In genomic region chr17:42428141-42428944, GRCh38 we compare ENCODE assay signal across 8 cellular contexts. TPM values are rescaled to one million over a fixed set of nuclear protein-coding genes. Genes with fewer than 3 reads are reported as not detected.
DNase-seq lines count a peak whose midpoint lies in the region; ATAC-seq and TF ChIP-seq lines count a peak whose summit lies in the region.
"Had no signal": no experiment of that assay in that cellular context is flagged by ENCODE, and none has a peak within 500 bp of the region (broad histone marks: within the 10 kb centered on the region; RNA-seq: fewer than 3 reads in every experiment).

No MANE protein-coding gene starts in this region.

- no peaks in the 10 kb centered on the region; the same call in 1 of the 2 replicates for H3K27me3 Mint-ChIP-seq in HFFc6 (ENCODE audit: insufficient read depth)
- peaks cover 18% of the 10 kb centered on the region for H3K27me3 Mint-ChIP-seq in stimulated activated memory B cell treated with anti-CD40 and anti-IgM and Interleukin-4, amounts not matched to agents 10 μg/mL and 1 μg/mL and 100 μg/mL, for 72 hours

- peak overlapping the region; percentile 87 for H3K27ac Mint-ChIP-seq in HFFc6
- no peak overlapping the region for H3K27ac Mint-ChIP-seq in stimulated activated memory B cell treated with anti-CD40 and anti-IgM and Interleukin-4, amounts not matched to agents 10 μg/mL and 1 μg/mL and 100 μg/mL, for 72 hours

- DNase-seq in DMS153 treated with DMSO at 0.1 percent for 48 hours (lab: John Stamatoyannopoulos, UW; ENCODE audit: unreplicated experiment), result peak; percentile 37
- peak; percentile 99 for DNase-seq in HFFc6
- peak; percentile 37 for DNase-seq in SHP77 treated with DMSO at 0.1 percent for 48 hours (lab: John Stamatoyannopoulos, UW)
- DNase-seq in caudate nucleus (lab: John Stamatoyannopoulos, UW), result peak in 44 of 61 donors; percentile 3 to 84 (median 28)

- peak; percentile 66 for ATAC-seq in stimulated activated memory B cell treated with anti-CD40 and anti-IgM and Interleukin-4, amounts not matched to agents 10 μg/mL and 1 μg/mL and 100 μg/mL, for 72 hours
- no peak for ATAC-seq in GM21360 (IDR thresholded peaks at IDR 0.05; ENCODE audit: unreplicated experiment)

- H3K36me3 Mint-ChIP-seq in HFFc6 (ENCODE audit: low read depth), result peaks cover 6% of the 10 kb centered on the region; the same call in 1 of the 2 replicates
- H3K36me3 Mint-ChIP-seq in stimulated activated memory B cell treated with anti-CD40 and anti-IgM and Interleukin-4, amounts not matched to agents 10 μg/mL and 1 μg/mL and 100 μg/mL, for 72 hours, result no peaks in the 10 kb centered on the region

- peak overlapping the region; percentile 50; the same call in 1 of the 2 replicates for H3K4me3 Mint-ChIP-seq in HFFc6
- H3K4me3 Mint-ChIP-seq in stimulated activated memory B cell treated with anti-CD40 and anti-IgM and Interleukin-4, amounts not matched to agents 10 μg/mL and 1 μg/mL and 100 μg/mL, for 72 hours, result no peak overlapping the region
- H3K4me3 Mint-ChIP-seq: central memory CD8-positive, alpha-beta T cell had no signal

- peak; percentile 85 for TF ChIP-seq CTCF in HFFc6 (IDR thresholded peaks at IDR 0.05)

- H3K4me1 Mint-ChIP-seq in HFFc6 (ENCODE audit: low read depth), result peaks cover 48% of the 10 kb centered on the region
- peaks cover 16% of the 10 kb centered on the region for H3K4me1 Mint-ChIP-seq in stimulated activated memory B cell treated with anti-CD40 and anti-IgM and Interleukin-4, amounts not matched to agents 10 μg/mL and 1 μg/mL and 100 μg/mL, for 72 hours
- H3K4me1 Mint-ChIP-seq: central memory CD8-positive, alpha-beta T cell had no signal

- H3K27me3 ChIP-seq in layer of hippocampus (ENCODE audit: control insufficient read depth, insufficient read depth, low read length), result no peaks in the 10 kb centered on the region

- no peaks in the 10 kb centered on the region for H3K9me3 Mint-ChIP-seq in HFFc6
- H3K9me3 Mint-ChIP-seq in stimulated activated memory B cell treated with anti-CD40 and anti-IgM and Interleukin-4, amounts not matched to agents 10 μg/mL and 1 μg/mL and 100 μg/mL, for 72 hours, result no peaks in the 10 kb centered on the region
- H3K9me3 Mint-ChIP-seq: central memory CD8-positive, alpha-beta T cell had no signal

- H3K27ac ChIP-seq in caudate nucleus (ENCODE audit: low read depth, low read length), result peak overlapping the region; percentile 27
- peak overlapping the region; percentile 74 for H3K27ac ChIP-seq in layer of hippocampus (ENCODE audit: low read depth, low read length)

RNA-seq across cellular contexts. Expression of gene CAVIN1, which starts 5.3 kb away (rescaled TPM):
- total RNA-seq in HFFc6 (2021; fragmentation: NEBNext Ultra II Directional; extraction: Animal tissue kit (Norgen Biotek cat#: 25700)), result 1,000 to 10,000 TPM; 1,059 to 1,221 (median 1,100) TPM

RNA-seq across cellular contexts. Expression of gene ATP6V0A1, which starts 30.3 kb away (rescaled TPM):
- 10 to 100 TPM; 29.6 to 56.7 (median 37.1) TPM for total RNA-seq in HFFc6 (2021; fragmentation: NEBNext Ultra II Directional; extraction: Animal tissue kit (Norgen Biotek cat#: 25700))

RNA-seq across cellular contexts. Expression of gene STAT3, which starts 40.1 kb away (rescaled TPM):
- 10 to 100 TPM; 65.3 to 74.5 (median 68.8) TPM for total RNA-seq in HFFc6 (2021; fragmentation: NEBNext Ultra II Directional; extraction: Animal tissue kit (Norgen Biotek cat#: 25700))

Comparison
In these comparisons a context has a peak if more than half of its experiments do, and no peak if none do; other contexts are left out.
1. DNase-seq: peak in every context shown above with its lines; median percentile 99 in HFFc6; 37 in DMS153 treated with DMSO at 0.1 percent for 48 hours; 37 in SHP77 treated with DMSO at 0.1 percent for 48 hours; 28 in caudate nucleus.